In the genomic region with DNA sequence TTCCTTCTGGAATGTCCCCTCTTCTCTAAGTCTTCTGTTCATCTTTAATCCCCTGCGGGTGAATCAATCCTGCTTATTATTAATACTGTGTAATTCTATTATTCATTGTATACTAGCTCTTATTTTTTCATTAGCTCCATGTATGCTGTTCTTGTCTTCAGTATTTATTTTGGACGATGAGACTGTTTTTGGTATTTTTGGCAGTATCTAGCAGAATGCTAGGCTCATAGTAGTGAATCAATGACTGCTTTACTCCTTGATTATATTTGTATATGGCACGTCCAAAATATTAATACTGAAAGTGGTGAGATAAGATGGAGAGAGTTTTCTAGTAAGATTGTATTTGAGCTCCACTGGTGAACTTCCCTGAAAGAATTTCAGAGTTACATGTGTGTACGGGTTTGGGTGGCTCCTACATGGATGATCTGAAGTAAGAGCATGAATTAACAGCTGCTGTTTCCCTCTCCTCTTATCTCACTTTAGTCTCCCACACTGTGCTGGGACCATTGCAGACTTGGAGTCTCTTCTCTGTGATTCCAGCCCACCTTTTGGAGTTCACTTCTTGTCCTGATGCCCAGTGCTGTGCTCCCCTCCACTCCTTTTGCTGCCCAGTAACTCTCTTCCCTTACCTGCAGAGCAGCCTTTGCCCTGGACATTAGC, we compare ENCODE assay signal across 25 cellular contexts.
"Had no signal": no experiment of that assay in that cellular context is flagged by ENCODE, and none has a peak within 500 bp of the region (broad histone marks: within the 10 kb centered on the region; RNA-seq: fewer than 3 reads in every experiment).

No MANE protein-coding gene starts in this region.

- H3K36me3 ChIP-seq: ascending aorta had no signal

- H3K9me3 Mint-ChIP-seq: activated CD4-positive, alpha-beta T cell treated with anti-CD3 and anti-CD28 coated beads, Interleukin-2, amount 10 ng/mL, durations not matched to agents 7 days and 5 days had no signal

- FAIRE-seq: K562, RCC 7860 had no signal

- H3K27ac ChIP-seq: ascending aorta, body of pancreas had no signal

- H3K4me3 Mint-ChIP-seq: activated CD4-positive, alpha-beta memory T cell treated with anti-CD3 and anti-CD28 coated beads for 36 hours; activated CD4-positive, alpha-beta T cell treated with anti-CD3 and anti-CD28 coated beads, Interleukin-2, amount 10 ng/mL, durations not matched to agents 7 days and 5 days; activated naive CD8-positive, alpha-beta T cell treated with anti-CD3 and anti-CD28 coated beads, Interleukin-2, amount 50 U/mL, for 24 hours; activated T-cell treated with anti-CD3 and anti-CD28 coated beads, Interleukin-2, amount 50 U/mL, for 4 hours; T-helper 17 cell had no signal

- H3K27ac Mint-ChIP-seq: activated CD4-positive, alpha-beta memory T cell treated with anti-CD3 and anti-CD28 coated beads for 36 hours; activated CD4-positive, alpha-beta T cell treated with anti-CD3 and anti-CD28 coated beads, Interleukin-2, amount 10 ng/mL, durations not matched to agents 7 days and 5 days; activated naive CD4-positive, alpha-beta T cell treated with anti-CD3 and anti-CD28 coated beads, Interleukin-2, amount 50 U/mL, for 72 hours; activated naive CD8-positive, alpha-beta T cell treated with anti-CD3 and anti-CD28 coated beads, Interleukin-2, amount 50 U/mL, for 24 hours; T-helper 17 cell had no signal

- H3K4me3 ChIP-seq: ascending aorta, body of pancreas, K562 had no signal

- H3K9me3 ChIP-seq: ascending aorta, body of pancreas had no signal

- H3K36me3 Mint-ChIP-seq: activated CD4-positive, alpha-beta memory T cell treated with anti-CD3 and anti-CD28 coated beads for 36 hours; activated naive CD4-positive, alpha-beta T cell treated with anti-CD3 and anti-CD28 coated beads, Interleukin-2, amount 50 U/mL, for 72 hours had no signal

- H3K27me3 Mint-ChIP-seq: activated CD4-positive, alpha-beta memory T cell treated with anti-CD3 and anti-CD28 coated beads for 36 hours; activated CD4-positive, alpha-beta T cell treated with anti-CD3 and anti-CD28 coated beads, Interleukin-2, amount 10 ng/mL, durations not matched to agents 7 days and 5 days; activated naive CD8-positive, alpha-beta T cell treated with anti-CD3 and anti-CD28 coated beads, Interleukin-2, amount 50 U/mL, for 24 hours; T-helper 17 cell had no signal

- H3K4me1 Mint-ChIP-seq: activated CD4-positive, alpha-beta T cell treated with anti-CD3 and anti-CD28 coated beads, Interleukin-2, amount 10 ng/mL, durations not matched to agents 7 days and 5 days; T-helper 17 cell had no signal

- DNase-seq: activated CD4-positive, alpha-beta memory T cell treated with anti-CD3 and anti-CD28 coated beads for 36 hours; activated CD4-positive, alpha-beta T cell treated with anti-CD3 and anti-CD28 coated beads, Interleukin-2, amount 10 ng/mL, durations not matched to agents 7 days and 5 days; activated CD4-positive, CD25-positive, alpha-beta regulatory T cell; activated CD8-positive, alpha-beta memory T cell treated with anti-CD3 and anti-CD28 coated beads for 24 hours; activated effector memory CD4-positive, alpha-beta T cell treated with anti-CD3 and anti-CD28 coated beads, Interleukin-2, amount 50 U/mL, for 16 hours; activated naive CD4-positive, alpha-beta T cell treated with Interleukin-2 at 50 U/mL for 16 hours; activated naive CD8-positive, alpha-beta T cell treated with anti-CD3 and anti-CD28 coated beads, Interleukin-2, amount 50 U/mL, for 24 hours; activated T-cell treated with anti-CD3 and anti-CD28 coated beads, Interleukin-2, amount 50 U/mL, for 4 hours; amniotic stem cell; body of pancreas; Kasumi-1; NCI-H1048; NCI-H146; NCI-H187 treated with DMSO at 0.1 percent for 48 hours; NCI-H2081 treated with DMSO at 0.1 percent for 48 hours; NCI-H446; NCI-H524; PC-3; SIG-M5; T-helper 17 cell; T-helper 9 cell had no signal

- H3K27me3 ChIP-seq: ascending aorta, body of pancreas had no signal

- ATAC-seq: activated naive CD4-positive, alpha-beta T cell treated with anti-CD3 and anti-CD28 coated beads, Interleukin-2, amount 50 U/mL, for 72 hours; activated naive CD8-positive, alpha-beta T cell treated with anti-CD3 and anti-CD28 coated beads, Interleukin-2, amount 50 U/mL, for 24 hours; activated T-cell treated with anti-CD3 and anti-CD28 coated beads, Interleukin-2, amount 50 U/mL, for 4 hours; body of pancreas; K562; PC-3; T-helper 17 cell had no signal
